Comparison of ENCODE assay signal across 13 cellular contexts in genomic region chr10:43078175-43078985, GRCh38. TPM values are rescaled to one million over a fixed set of nuclear protein-coding genes. Genes with fewer than 3 reads are reported as not detected.
DNase-seq lines count a peak whose midpoint lies in the region; ATAC-seq and TF ChIP-seq lines count a peak whose summit lies in the region.
"Had no signal": no experiment of that assay in that cellular context is flagged by ENCODE, and none has a peak within 500 bp of the region (broad histone marks: within the 10 kb centered on the region; RNA-seq: fewer than 3 reads in every experiment).

No MANE protein-coding gene starts in this region.

- H3K4ac ChIP-seq in H9 (ENCODE audit: low read depth, low read length): no peak overlapping the region

- peaks cover 3% of the 10 kb centered on the region for H3K4me1 Mint-ChIP-seq in activated naive CD4-positive, alpha-beta T cell treated with anti-CD3 and anti-CD28 coated beads for 36 hours (ENCODE audit: low read depth)
- H3K4me1 Mint-ChIP-seq in H9: peaks cover 8 to 13% of the 10 kb centered on the region in 2 experiments; a peak in 3 of 4 replicates
- H3K4me1 Mint-ChIP-seq in brain: peaks cover 5% of the 10 kb centered on the region

- H3K4me3 Mint-ChIP-seq in activated naive CD4-positive, alpha-beta T cell treated with anti-CD3 and anti-CD28 coated beads for 36 hours: peak overlapping the region; percentile 27
- H3K4me3 Mint-ChIP-seq in H9 (peak overlapping the region; percentile 64 to 80), brain (peak overlapping the region; percentile 45 to 80 (median 64))

- no peak overlapping the region for H2AK5ac ChIP-seq in H9 (ENCODE audit: insufficient read length, low read length)

- no peaks in the 10 kb centered on the region for H3K36me3 Mint-ChIP-seq in activated naive CD4-positive, alpha-beta T cell treated with anti-CD3 and anti-CD28 coated beads for 36 hours (ENCODE audit: low read depth)
- peaks cover 0 to 2% (median 0%) of the 10 kb centered on the region in 3 experiments; a peak in 1 of 7 replicates for H3K36me3 Mint-ChIP-seq in H9 (ENCODE audit: insufficient read depth in 1 of 3, low read depth in 3 of 3)
- no peaks in the 10 kb centered on the region for H3K36me3 Mint-ChIP-seq in brain

- H2BK12ac ChIP-seq in H9 (ENCODE audit: insufficient read length, low read depth, low read length): no peak overlapping the region

- H3K18ac ChIP-seq in H9 (ENCODE audit: insufficient read length, low read depth, low read length): no peak overlapping the region

- intact Hi-C loops in activated naive CD4-positive, alpha-beta T cell treated with anti-CD3 and anti-CD28 coated beads for 36 hours (cut with micrococcal nuclease): loop anchor here (2.0 to 5.0 kb wide), 2 partner anchors 212 to 326 kb away; no protein-coding TSS in a partner anchor
- intact Hi-C loops in psoas muscle (cut with DNase I): no loop called here

- peaks cover 10% of the 10 kb centered on the region for H3K23me2 ChIP-seq in H9 (ENCODE audit: insufficient read length, low read depth, low read length, poor library complexity, severe bottlenecking)

- H3K4me1 ChIP-seq in H9 (ENCODE audit: insufficient read depth, low read length): no peaks in the 10 kb centered on the region
- H3K4me1 ChIP-seq in psoas muscle: peaks cover 4% of the 10 kb centered on the region
- H3K4me1 ChIP-seq: foreskin keratinocyte, SJSA1 had no signal

- no CpG with 5 or more reads among the region's 14 CpGs for WGBS in H9 (ENCODE audit: extremely low coverage, insufficient read length, low lambda C conversion rate)
- WGBS in psoas muscle, 3 donors: 37 to 64% (median 44%) methylated on average over 14 of the region's 14 CpGs

- no peak overlapping the region for H3T11ph ChIP-seq in H9 (ENCODE audit: low read length)

- H3K27me3 Mint-ChIP-seq in activated naive CD4-positive, alpha-beta T cell treated with anti-CD3 and anti-CD28 coated beads for 36 hours (ENCODE audit: low read depth): peaks cover 32% of the 10 kb centered on the region
- H3K27me3 Mint-ChIP-seq in H9 (ENCODE audit: low read depth) (peaks cover 56% of the 10 kb centered on the region), brain (peaks cover 77% of the 10 kb centered on the region)

- H3K9me3 ChIP-seq in H9 (ENCODE audit: control insufficient read depth, low read depth, low read length): no peaks in the 10 kb centered on the region
- H3K9me3 ChIP-seq in psoas muscle: no peaks in the 10 kb centered on the region
- H3K9me3 ChIP-seq: SJSA1 had no signal

- peak overlapping the region; percentile 66 for H3K4me3 ChIP-seq in psoas muscle
- H3K4me3 ChIP-seq: SJSA1 had no signal

- peaks cover 20% of the 10 kb centered on the region for H3K27me3 ChIP-seq in H9 (ENCODE audit: insufficient read depth, low read length)
- H3K27me3 ChIP-seq in psoas muscle (ENCODE audit: insufficient read depth in 3 of 3, low read length in 2 of 3): peaks cover 0 to 74% (median 11%) of the 10 kb centered on the region in 3 donors

- no peaks in the 10 kb centered on the region for H3K36me3 ChIP-seq in psoas muscle (ENCODE audit: insufficient read depth in 1 of 2, low read depth in 1 of 2)
- H3K36me3 ChIP-seq: SJSA1 had no signal

- no peak overlapping the region for H3K56ac ChIP-seq in H9 (ENCODE audit: insufficient read length, low read depth, low read length)

- H3K27ac ChIP-seq in H9 (ENCODE audit: insufficient read length, low read depth, low read length) (no peak overlapping the region), psoas muscle (no peak overlapping the region)
- H3K27ac ChIP-seq: C4-2B, foreskin keratinocyte, SJSA1 had no signal

- no peak overlapping the region for H2BK120ac ChIP-seq in H9 (ENCODE audit: low read depth, low read length, poor library complexity, severe bottlenecking)

- no peaks in the 10 kb centered on the region for H4K20me1 ChIP-seq in H9 (ENCODE audit: control insufficient read depth, insufficient read depth, insufficient read length)

- H3K9me3 Mint-ChIP-seq in activated naive CD4-positive, alpha-beta T cell treated with anti-CD3 and anti-CD28 coated beads for 36 hours: no peaks in the 10 kb centered on the region
- H3K9me3 Mint-ChIP-seq in H9 (no peaks in the 10 kb centered on the region; a peak in 1 of 5 replicates), brain (no peaks in the 10 kb centered on the region)

- no peak overlapping the region for H4K91ac ChIP-seq in H9 (ENCODE audit: insufficient read length, low read depth, low read length)

- no peak overlapping the region for H2BK5ac ChIP-seq in H9 (ENCODE audit: insufficient read length, low read length)

- H2BK20ac ChIP-seq in H9 (ENCODE audit: low read depth, low read length, poor library complexity, severe bottlenecking): no peak overlapping the region

- CTCF ChIA-PET in activated naive CD4-positive, alpha-beta T cell treated with anti-CD3 and anti-CD28 coated beads for 36 hours (lab: Charles Lee): interaction anchor here (0.5 to 2.1 kb wide), 2 partner anchors 19 to 25 kb away, joined by 3 to 7 read pairs; no protein-coding TSS in a partner anchor

- no peak overlapping the region for H4K8ac ChIP-seq in H9 (replicated peaks; ENCODE audit: insufficient read length, low read depth, low read length)

- no peak overlapping the region for H2AFZ ChIP-seq in H9 (ENCODE audit: low read length)

- H3K4me2 ChIP-seq in H9 (ENCODE audit: insufficient read depth, insufficient read length, low read length): no peak overlapping the region

- no peak overlapping the region for H2BK15ac ChIP-seq in H9 (ENCODE audit: low read depth, low read length)

- no peak overlapping the region for H4K5ac ChIP-seq in H9 (ENCODE audit: insufficient read length, low read depth, low read length)

- DNase-seq in activated naive CD4-positive, alpha-beta T cell treated with anti-CD3 and anti-CD28 coated beads for 36 hours: no peak
- DNase-seq in activated naive CD4-positive, alpha-beta T cell treated with Interleukin-2 at 50 U/mL for 16 hours: no peak
- DNase-seq in H9 (no peak), psoas muscle (no peak)
- DNase-seq: activated CD4-positive, CD25-positive, alpha-beta regulatory T cell treated with anti-CD3 and anti-CD28 coated beads, Interleukin-2, amount 50 U/mL, for 72 hours; NCI-H1092 had no signal

- H3K9ac ChIP-seq in H9 (ENCODE audit: extremely low read depth, insufficient read length, low read length): no peak overlapping the region

- H3K23ac ChIP-seq in H9 (ENCODE audit: insufficient read length, low read depth, low read length): no peak overlapping the region

- H3K79me2 ChIP-seq in H9 (ENCODE audit: insufficient read depth, low read length): no peaks in the 10 kb centered on the region

- no peak for ATAC-seq in psoas muscle
- ATAC-seq in HG02763 (IDR thresholded peaks at IDR 0.05; ENCODE audit: unreplicated experiment): no peak
- ATAC-seq in HG03280 (IDR thresholded peaks at IDR 0.05; ENCODE audit: unreplicated experiment): no peak
- no peak for ATAC-seq in GM18511 (IDR thresholded peaks at IDR 0.05; ENCODE audit: unreplicated experiment)

- no peaks in the 10 kb centered on the region for H3K79me1 ChIP-seq in H9 (ENCODE audit: insufficient read depth, low read depth, low read length, poor library complexity, severe bottlenecking)

- no peak overlapping the region for H3K27ac Mint-ChIP-seq in activated naive CD4-positive, alpha-beta T cell treated with anti-CD3 and anti-CD28 coated beads for 36 hours
- H3K27ac Mint-ChIP-seq in H9 (no peak overlapping the region), brain (no peak overlapping the region)

- no peak for TF ChIP-seq CTCF in H9 (conservative IDR thresholded peaks at IDR 0.05)
- no peak for TF ChIP-seq CTCF in brain (conservative IDR thresholded peaks at IDR 0.05)
- no peak for TF ChIP-seq CTCF in psoas muscle (IDR thresholded peaks at IDR 0.05)

- H3K14ac ChIP-seq in H9 (ENCODE audit: insufficient read depth, low read length): no peak overlapping the region

RNA-seq across cellular contexts. Expression of gene RET, which starts 1.5 kb away (rescaled TPM):
- total RNA-seq in activated naive CD4-positive, alpha-beta T cell treated with anti-CD3 and anti-CD28 coated beads for 36 hours: under 1 TPM in 1 of 2 experiments, not detected in 1; 0.36 TPM
- total RNA-seq in H9 (2021): 11.2 and 12.2 TPM in 2 replicates
- 23.7 TPM for polyA plus RNA-seq in brain (ENCODE audit: insufficient read depth, low read depth, low replicate concordance)
- 1 to 10 TPM in 1 of 4 donors, under 1 TPM in 3; 0.49 to 2.6 (median 0.61) TPM for total RNA-seq in psoas muscle
- under 1 TPM; 0.35 to 0.75 (median 0.51) TPM for polyA plus RNA-seq in psoas muscle
- total RNA-seq: SJSA1 had no signal

RNA-seq across cellular contexts. Expression of gene CSGALNACT2, which starts 59.9 kb away (rescaled TPM):
- 10 to 100 TPM; 25.6 to 27.1 TPM for total RNA-seq in activated naive CD4-positive, alpha-beta T cell treated with anti-CD3 and anti-CD28 coated beads for 36 hours
- total RNA-seq in H9 (2021) (8.9 and 9.7 TPM in 2 replicates), psoas muscle (10 to 100 TPM; 14.1 to 23.4 (median 18.2) TPM)
- polyA plus RNA-seq in brain (ENCODE audit: insufficient read depth, low read depth, low replicate concordance) (8.0 TPM), psoas muscle (10 to 100 TPM; 10.2 to 33.1 (median 23.0) TPM)
